In genomic region chr1:2609271-2610035, GRCh38 we compare ENCODE assay signal across 23 cellular contexts. TPM values are rescaled to one million over a fixed set of nuclear protein-coding genes. Genes with fewer than 3 reads are reported as not detected.
DNase-seq lines count a peak whose midpoint lies in the region; ATAC-seq and TF ChIP-seq lines count a peak whose summit lies in the region.
"Had no signal": no experiment of that assay in that cellular context is flagged by ENCODE, and none has a peak within 500 bp of the region (broad histone marks: within the 10 kb centered on the region; RNA-seq: fewer than 3 reads in every experiment).

No MANE protein-coding gene starts in this region.

- H3K27ac Mint-ChIP-seq in CD14-positive monocyte = peak overlapping the region in 1 of 7 donors; percentile 71
- no peak overlapping the region for H3K27ac Mint-ChIP-seq in progenitor cell of endocrine pancreas
- H3K27ac Mint-ChIP-seq: activated naive CD8-positive, alpha-beta T cell treated with anti-CD3 and anti-CD28 coated beads, Interleukin-2, amount 50 U/mL, for 24 hours; activated T-helper 2 cell treated with anti-CD3 and anti-CD28 coated beads, Interferon-gamma antibody, Interleukin-2, Interleukin-4, amounts not matched to agents 10 μg/mL and 5 μg/mL and 100 μg/mL, durations not matched to agents 14 hours and 24 hours and 36 hours; IgD-negative memory B cell; stimulated activated effector memory CD8-positive, alpha-beta T cell treated with anti-CD3 and anti-CD28 coated beads, Interleukin-12 subunit alpha, Interleukin-12 subunit beta, amount 100 ng/mL, for 72 hours had no signal

- H3K27me3 ChIP-seq in RWPE2 (ENCODE audit: insufficient read depth, poor library complexity, severe bottlenecking) = peaks cover 5% of the 10 kb centered on the region
- H3K27me3 ChIP-seq: vagina had no signal

- no peaks in the 10 kb centered on the region for H3K9me3 ChIP-seq in RWPE2 (ENCODE audit: severe bottlenecking)
- H3K9me3 ChIP-seq: vagina had no signal

- TF ChIP-seq CTCF in CD14-positive monocyte (IDR thresholded peaks at IDR 0.05) = no peak
- no peak for TF ChIP-seq CTCF in RWPE2 (IDR thresholded peaks at IDR 0.05; ENCODE audit: poor library complexity, severe bottlenecking)
- no peak for TF ChIP-seq CTCF in progenitor cell of endocrine pancreas (IDR thresholded peaks at IDR 0.05; ENCODE audit: unreplicated experiment)

- intact Hi-C loops in CD14-positive monocyte (cut with micrococcal nuclease) = no loop called here

- no peak for ATAC-seq in RWPE2 (ENCODE audit: low read depth)
- no peak for ATAC-seq in HG03280 (IDR thresholded peaks at IDR 0.05; ENCODE audit: unreplicated experiment)
- ATAC-seq in HG03457 (IDR thresholded peaks at IDR 0.05; ENCODE audit: unreplicated experiment) = no peak
- ATAC-seq: activated naive CD8-positive, alpha-beta T cell treated with anti-CD3 and anti-CD28 coated beads, Interleukin-2, amount 50 U/mL, for 24 hours; effector memory CD8-positive, alpha-beta T cell; esophagus mucosa; stimulated activated effector memory CD8-positive, alpha-beta T cell treated with anti-CD3 and anti-CD28 coated beads, Interleukin-12 subunit alpha, Interleukin-12 subunit beta, amount 100 ng/mL, for 72 hours had no signal

- H3K4me3 ChIP-seq in RWPE2 (ENCODE audit: severe bottlenecking) = no peak overlapping the region
- H3K4me3 ChIP-seq: neural progenitor cell, vagina had no signal

- no peak overlapping the region for H3K27ac ChIP-seq in RWPE2 (ENCODE audit: poor library complexity, severe bottlenecking)
- H3K27ac ChIP-seq: neural progenitor cell, vagina had no signal

- H3K36me3 ChIP-seq in RWPE2 (ENCODE audit: low read depth) = no peaks in the 10 kb centered on the region
- H3K36me3 ChIP-seq: neural progenitor cell, vagina had no signal

- no peaks in the 10 kb centered on the region for H3K36me3 Mint-ChIP-seq in CD14-positive monocyte
- no peaks in the 10 kb centered on the region for H3K36me3 Mint-ChIP-seq in progenitor cell of endocrine pancreas (ENCODE audit: insufficient read depth)
- H3K36me3 Mint-ChIP-seq: brain; IgD-negative memory B cell; neural progenitor cell; stimulated activated effector memory CD8-positive, alpha-beta T cell treated with anti-CD3 and anti-CD28 coated beads, Interleukin-12 subunit alpha, Interleukin-12 subunit beta, amount 100 ng/mL, for 72 hours had no signal

- H3K9me3 Mint-ChIP-seq in CD14-positive monocyte (peaks cover 6 to 16% (median 12%) of the 10 kb centered on the region in 7 donors), progenitor cell of endocrine pancreas (ENCODE audit: low read depth) (peaks cover 8% of the 10 kb centered on the region)

- H3K27me3 Mint-ChIP-seq in CD14-positive monocyte (ENCODE audit: low read depth in 3 of 3) (peaks cover 5 to 14% (median 14%) of the 10 kb centered on the region in 3 donors), progenitor cell of endocrine pancreas (peaks cover 12% of the 10 kb centered on the region)
- H3K27me3 Mint-ChIP-seq: activated naive CD8-positive, alpha-beta T cell treated with anti-CD3 and anti-CD28 coated beads, Interleukin-2, amount 50 U/mL, for 24 hours had no signal

- H3K4me1 ChIP-seq in RWPE2 (ENCODE audit: insufficient read depth, poor library complexity, severe bottlenecking) = no peaks in the 10 kb centered on the region

- H3K4me1 Mint-ChIP-seq in CD14-positive monocyte (no peaks in the 10 kb centered on the region), progenitor cell of endocrine pancreas (ENCODE audit: low read depth) (no peaks in the 10 kb centered on the region)
- H3K4me1 Mint-ChIP-seq: activated naive CD8-positive, alpha-beta T cell treated with anti-CD3 and anti-CD28 coated beads, Interleukin-2, amount 50 U/mL, for 24 hours; stimulated activated effector memory CD8-positive, alpha-beta T cell treated with anti-CD3 and anti-CD28 coated beads, Interleukin-12 subunit alpha, Interleukin-12 subunit beta, amount 100 ng/mL, for 72 hours had no signal

- peak; percentile 24 for DNase-seq in CD14-positive monocyte (ENCODE audit: low spot score)
- peak; percentile 58 for DNase-seq in RWPE2 (ENCODE audit: low spot score)
- peak; percentile 51 for DNase-seq in islet precursor cell
- DNase-seq in progenitor cell of endocrine pancreas (ENCODE audit: low spot score, unreplicated experiment) = peak; percentile 9
- no peak for DNase-seq in amygdala (lab: John Stamatoyannopoulos, UW)
- DNase-seq: activated CD4-positive, alpha-beta T cell treated with anti-CD3 and anti-CD28 coated beads, Interleukin-2, amount 50 U/mL, for 1 hour; activated naive CD8-positive, alpha-beta T cell treated with anti-CD3 and anti-CD28 coated beads, Interleukin-2, amount 50 U/mL, for 24 hours; effector memory CD8-positive, alpha-beta T cell; foreskin melanocyte; NCI-H1105; NCI-H2029 treated with DMSO at 0.1 percent for 48 hours; NCI-H226; NCI-H774; RPMI8226 had no signal

- H3K4me3 Mint-ChIP-seq in CD14-positive monocyte (no peak overlapping the region), progenitor cell of endocrine pancreas (ENCODE audit: low read depth) (no peak overlapping the region)
- H3K4me3 Mint-ChIP-seq: activated naive CD8-positive, alpha-beta T cell treated with anti-CD3 and anti-CD28 coated beads, Interleukin-2, amount 50 U/mL, for 24 hours; effector memory CD8-positive, alpha-beta T cell; IgD-negative memory B cell; neural progenitor cell; stimulated activated effector memory CD8-positive, alpha-beta T cell treated with anti-CD3 and anti-CD28 coated beads, Interleukin-12 subunit alpha, Interleukin-12 subunit beta, amount 100 ng/mL, for 72 hours had no signal

RNA-seq across cellular contexts. Expression of gene PRXL2B, which starts 22.9 kb away (rescaled TPM):
- 1 to 10 TPM; 3.6 to 6.0 TPM for polyA plus RNA-seq in CD14-positive monocyte
- 32.0 and 36.4 TPM in 2 replicates for total RNA-seq in progenitor cell of endocrine pancreas

RNA-seq across cellular contexts. Expression of gene MMEL1, which starts 23.4 kb away (rescaled TPM):
- 1 to 10 TPM; 1.1 to 4.4 TPM for polyA plus RNA-seq in CD14-positive monocyte
- 0.64 and 0.93 TPM in 2 replicates for total RNA-seq in progenitor cell of endocrine pancreas

RNA-seq across cellular contexts. Expression of gene TNFRSF14, which starts 53.3 kb away (rescaled TPM):
- polyA plus RNA-seq in CD14-positive monocyte = 10 to 100 TPM; 62.1 to 64.4 TPM
- 0.41 and 0.75 TPM in 2 replicates for total RNA-seq in progenitor cell of endocrine pancreas

Comparison
In these comparisons a context has a peak if more than half of its experiments do, and no peak if none do; other contexts are left out.
1. DNase-seq: peak in CD14-positive monocyte (single experiment), RWPE2 (single experiment), islet precursor cell (single experiment) and progenitor cell of endocrine pancreas (single experiment); none in amygdala (0 of 56).